Comparison of ENCODE assay signal across 9 cellular contexts in genomic region chr2:24082787-24083566, GRCh38. TPM values are rescaled to one million over a fixed set of nuclear protein-coding genes. Genes with fewer than 3 reads are reported as not detected.
DNase-seq lines count a peak whose midpoint lies in the region; ATAC-seq, FAIRE-seq and TF ChIP-seq lines count a peak whose summit lies in the region.
"Had no signal": no experiment of that assay in that cellular context is flagged by ENCODE, and none has a peak within 500 bp of the region (broad histone marks: within the 10 kb centered on the region; RNA-seq: fewer than 3 reads in every experiment).

No MANE protein-coding gene starts in this region.

- CTCF ChIA-PET in MCF 10A (lab: Yijun Ruan, JAX) = interaction anchor here (0.5 to 4.8 kb wide), 15 partner anchors 17 to 280 kb away, joined by 3 to 41 read pairs (median 5); partner anchors contain the start of genes ATAD2B, FAM228B, MFSD2B and UBXN2A

- H3K23ac ChIP-seq in mesendoderm (ENCODE audit: low read length) = no peak overlapping the region

- no peaks in the 10 kb centered on the region for H3K27me3 Mint-ChIP-seq in MCF 10A (ENCODE audit: insufficient read depth, unreplicated experiment)

- TF ChIP-seq POLR2A in GM12891 (IDR thresholded peaks at IDR 0.05; ENCODE audit: low read depth, low read length) = no peak

- 81 to 83% methylated on average over 8 of the region's 8 CpGs for WGBS in heart right ventricle, 2 donors
- no CpG with 5 or more reads among the region's 8 CpGs for WGBS in mesendoderm (ENCODE audit: extremely low coverage, insufficient coverage, low lambda C conversion rate)

- ATAC-seq in heart right ventricle (no peak), left ventricle myocardium superior (no peak), upper lobe of right lung (no peak)

- peak overlapping the region; percentile 65 for H3K4me2 ChIP-seq in mesendoderm (ENCODE audit: low read length)

- H3K9me3 ChIP-seq in heart right ventricle = no peaks in the 10 kb centered on the region
- no peaks in the 10 kb centered on the region for H3K9me3 ChIP-seq in upper lobe of right lung

- FAIRE-seq in GM12891 (lab: Jason Lieb, UNC) = no peak
- FAIRE-seq: TTC549 had no signal

- H3K27ac ChIP-seq in heart right ventricle (peak overlapping the region in 9 of 10 donors; percentile 84 to 98 (median 92)), mesendoderm (ENCODE audit: low read depth, low read length) (peak overlapping the region; percentile 90), upper lobe of right lung (peak overlapping the region; percentile 92)

- no TSS peak for BruUV-seq in MCF 10A (replicated peaks; lab: Mats Ljungman, UMichigan)

- H2AK5ac ChIP-seq in mesendoderm (ENCODE audit: low read length) = peak overlapping the region; percentile 64

- TF ChIP-seq CTCF in heart right ventricle (IDR thresholded peaks at IDR 0.05) (no peak), MCF 10A (IDR thresholded peaks at IDR 0.05; ENCODE audit: unreplicated experiment) (no peak), upper lobe of right lung (IDR thresholded peaks at IDR 0.05) (no peak)

- no peak overlapping the region for H2BK5ac ChIP-seq in mesendoderm (ENCODE audit: low read length)

- no peak for DNase-seq in heart right ventricle
- DNase-seq in left ventricle myocardium superior = no peak
- DNase-seq in MCF 10A (ENCODE audit: unreplicated experiment) = no peak
- no peak for DNase-seq in mesendoderm
- no peak for DNase-seq in upper lobe of right lung
- DNase-seq in GM12891 (ENCODE audit: insufficient read length, low spot score) = no peak
- no peak for DNase-seq in A172 (ENCODE audit: low spot score)
- DNase-seq in EL = no peak

- POLR2A ChIA-PET in MCF 10A (lab: Yijun Ruan, JAX) = interaction anchor here (0.6 to 4.2 kb wide), 27 partner anchors 7 to 408 kb away, joined by 3 to 108 read pairs (median 6); partner anchors contain the start of genes ATAD2B, FAM228B, FKBP1B and ITSN2

- H3K79me2 ChIP-seq in mesendoderm (ENCODE audit: control insufficient read depth, insufficient read depth, low read length) = no peaks in the 10 kb centered on the region

- H3K9ac ChIP-seq in mesendoderm (ENCODE audit: low read length) = peak overlapping the region; percentile 78

- peaks cover 40% of the 10 kb centered on the region for H3K36me3 Mint-ChIP-seq in MCF 10A (ENCODE audit: insufficient read depth, unreplicated experiment)

- H3K4ac ChIP-seq in mesendoderm (ENCODE audit: low read depth, low read length) = peak overlapping the region; percentile 46

- no peak overlapping the region for H2BK15ac ChIP-seq in mesendoderm (replicated peaks; ENCODE audit: low read depth)

- H2BK120ac ChIP-seq in mesendoderm (ENCODE audit: low read depth, low read length) = no peak overlapping the region

- peak overlapping the region; percentile 85 for H4K5ac ChIP-seq in mesendoderm (ENCODE audit: low read length)

- H3K4me1 ChIP-seq in heart right ventricle (peaks cover 4 to 23% (median 18%) of the 10 kb centered on the region in 9 donors), mesendoderm (ENCODE audit: control insufficient read depth, low read depth, low read length) (peaks cover 3% of the 10 kb centered on the region), upper lobe of right lung (peaks cover 23% of the 10 kb centered on the region)

- H3K4me3 ChIP-seq in heart right ventricle (peak overlapping the region in 8 of 10 donors; percentile 53 to 79 (median 70)), mesendoderm (ENCODE audit: low read length) (no peak overlapping the region), upper lobe of right lung (peak overlapping the region; percentile 63)

- peaks cover 0 to 58% (median 4%) of the 10 kb centered on the region in 9 donors for H3K36me3 ChIP-seq in heart right ventricle
- peaks cover 1% of the 10 kb centered on the region for H3K36me3 ChIP-seq in mesendoderm (ENCODE audit: control insufficient read depth, insufficient read depth, low read length)
- H3K36me3 ChIP-seq in upper lobe of right lung = peaks cover 37% of the 10 kb centered on the region

- peak overlapping the region; percentile 95 for H3K56ac ChIP-seq in mesendoderm (ENCODE audit: low read length)

- peak overlapping the region; percentile 12 for H3K18ac ChIP-seq in mesendoderm (ENCODE audit: low read length)

- intact Hi-C loops in heart right ventricle (cut with DNase I) = loop anchor here in 8 of 10 donors (5.0 to 10.0 kb wide), 5 partner anchors 36 to 258 kb away; partner anchors contain the start of genes ATAD2B (in 1 of the 8), FAM228B (in 1 of the 8), FKBP1B (in 1 of the 8) and PFN4 (in 1 of the 8)
- intact Hi-C loops in left ventricle myocardium superior (cut with micrococcal nuclease) = no loop called here
- intact Hi-C loops in MCF 10A (cut with micrococcal nuclease) = loop anchor here (5.0 kb wide), 1 partner anchor 141 kb away; the partner anchor contains the start of gene UBXN2A
- intact Hi-C loops in upper lobe of right lung (cut with DNase I) = no loop called here

- no peaks in the 10 kb centered on the region for H3K9me3 Mint-ChIP-seq in MCF 10A (ENCODE audit: unreplicated experiment)

- H3K4me1 Mint-ChIP-seq in MCF 10A (ENCODE audit: insufficient read depth, unreplicated experiment) = peaks cover 30% of the 10 kb centered on the region

- no peak overlapping the region for H4K8ac ChIP-seq in mesendoderm (ENCODE audit: low read depth, low read length)

- H3K79me1 ChIP-seq in mesendoderm (ENCODE audit: low read length) = no peaks in the 10 kb centered on the region

- no peaks in the 10 kb centered on the region for H3K27me3 ChIP-seq in heart right ventricle
- no peaks in the 10 kb centered on the region for H3K27me3 ChIP-seq in mesendoderm (ENCODE audit: insufficient read depth, low read length, poor library complexity)
- no peaks in the 10 kb centered on the region for H3K27me3 ChIP-seq in upper lobe of right lung

- H3K27ac Mint-ChIP-seq in MCF 10A (ENCODE audit: low read depth, unreplicated experiment) = peak overlapping the region; percentile 92

- peak overlapping the region; percentile 75 for H3K4me3 Mint-ChIP-seq in MCF 10A (ENCODE audit: unreplicated experiment)

TF ChIP-seq in GM12891, 5 proteins besides CTCF, POLR2A, EP300 and RAD21:
- TF ChIP-seq POU2F2 (IDR thresholded peaks at IDR 0.05; ENCODE audit: low read depth, low read length) (no peak), SPI1 (IDR thresholded peaks at IDR 0.05; ENCODE audit: low read depth, low read length) (no peak), PAX5 (IDR thresholded peaks at IDR 0.05; ENCODE audit: insufficient read depth, low read length, severe bottlenecking) (no peak), TAF1 (IDR thresholded peaks at IDR 0.05; ENCODE audit: low read depth, low read length) (no peak), POLR2AphosphoS5 (IDR thresholded peaks at IDR 0.05; ENCODE audit: low read depth, low read length) (no peak)

RNA-seq across cellular contexts. Expression of gene TP53I3, which starts 1.7 kb away (rescaled TPM):
- total RNA-seq in heart right ventricle = 10 to 100 TPM in 6 of 10 donors, 1 to 10 TPM in 4; 8.7 to 18.3 (median 12.3) TPM
- polyA plus RNA-seq in heart right ventricle = 10 to 100 TPM; 16.4 to 17.2 TPM
- total RNA-seq in left ventricle myocardium superior = 13.3 TPM
- total RNA-seq in MCF 10A (2022) = 81.8 and 99.8 TPM in 2 replicates
- polyA plus RNA-seq in mesendoderm (2013, experiment 1 of 2) = 23.7 TPM
- 22.9 TPM for polyA plus RNA-seq in mesendoderm (2013, experiment 2 of 2)
- 44.3 TPM for total RNA-seq in upper lobe of right lung
- polyA plus RNA-seq in GM12891 (2012; ENCODE audit: low read depth, missing spikeins) = 12.2 TPM
- 64.3 and 69.3 TPM in 2 replicates for total RNA-seq in A172 (2014; rRNA removed; shearing (Covaris generic))

RNA-seq across cellular contexts. Expression of gene SF3B6, which starts 6.9 kb away (rescaled TPM):
- total RNA-seq in heart right ventricle (10 to 100 TPM; 52.9 to 64.6 (median 57.4) TPM), left ventricle myocardium superior (58.2 TPM), MCF 10A (2022) (141 and 180 TPM in 2 replicates), upper lobe of right lung (55.2 TPM)
- polyA plus RNA-seq in heart right ventricle = 10 to 100 TPM; 29.2 to 81.7 TPM
- polyA plus RNA-seq in mesendoderm (2013, experiment 1 of 2) = 242 TPM
- polyA plus RNA-seq in mesendoderm (2013, experiment 2 of 2) = 249 TPM
- polyA plus RNA-seq in GM12891 (2012; ENCODE audit: low read depth, missing spikeins) = 218 TPM
- 338 and 380 TPM in 2 replicates for total RNA-seq in A172 (2014; rRNA removed; shearing (Covaris generic))

RNA-seq across cellular contexts. Expression of gene FKBP1B, which starts 33.4 kb away (rescaled TPM):
- 1 to 10 TPM in 8 of 10 donors, under 1 TPM in 1, not detected in 1; 0.61 to 2.8 (median 1.7) TPM for total RNA-seq in heart right ventricle
- 1 to 10 TPM; 3.4 to 6.3 TPM for polyA plus RNA-seq in heart right ventricle
- 3.2 TPM for total RNA-seq in left ventricle myocardium superior
- 1.7 and 1.8 TPM in 2 replicates for total RNA-seq in MCF 10A (2022)
- 29.4 TPM for polyA plus RNA-seq in mesendoderm (2013, experiment 1 of 2)
- polyA plus RNA-seq in mesendoderm (2013, experiment 2 of 2) = 29.2 TPM
- total RNA-seq in upper lobe of right lung = 13.2 TPM
- polyA plus RNA-seq in GM12891 (2012; ENCODE audit: low read depth, missing spikeins) = 0.40 TPM
- total RNA-seq in A172 (2014; rRNA removed; shearing (Covaris generic)) = 5.2 and 10.8 TPM in 2 replicates

RNA-seq across cellular contexts. Expression of gene WDCP, which starts 35.8 kb away (rescaled TPM):
- total RNA-seq in heart right ventricle = 10 to 100 TPM in 1 of 10 donors, 1 to 10 TPM in 9; 4.8 to 10.1 (median 6.2) TPM
- 1 to 10 TPM; 1.8 to 2.8 TPM for polyA plus RNA-seq in heart right ventricle
- 8.0 TPM for total RNA-seq in left ventricle myocardium superior
- 9.0 and 11.2 TPM in 2 replicates for total RNA-seq in MCF 10A (2022)
- 10.2 TPM for polyA plus RNA-seq in mesendoderm (2013, experiment 1 of 2)
- 10.2 TPM for polyA plus RNA-seq in mesendoderm (2013, experiment 2 of 2)
- 9.3 TPM for total RNA-seq in upper lobe of right lung
- 3.9 TPM for polyA plus RNA-seq in GM12891 (2012; ENCODE audit: low read depth, missing spikeins)
- total RNA-seq in A172 (2014; rRNA removed; shearing (Covaris generic)) = 10.7 and 14.7 TPM in 2 replicates

RNA-seq across cellular contexts. Expression of gene PFN4, which starts 40.2 kb away (rescaled TPM):
- total RNA-seq in heart right ventricle (1 to 10 TPM in 2 of 10 donors, under 1 TPM in 6, not detected in 2; 0.35 to 1.6 (median 0.78) TPM), left ventricle myocardium superior (0.62 TPM), MCF 10A (2022) (1.8 and 2.6 TPM in 2 replicates), upper lobe of right lung (1.5 TPM)
- 1 to 10 TPM in 1 of 2 donors, under 1 TPM in 1; 0.28 to 2.3 TPM for polyA plus RNA-seq in heart right ventricle
- polyA plus RNA-seq in mesendoderm (2013, experiment 1 of 2) = 0.22 TPM
- 0.17 TPM for polyA plus RNA-seq in mesendoderm (2013, experiment 2 of 2)
- polyA plus RNA-seq in GM12891 (2012; ENCODE audit: low read depth, missing spikeins) = 0.87 TPM
- total RNA-seq in A172 (2014; rRNA removed; shearing (Covaris generic)) = 0.40 and 2.3 TPM in 2 replicates

Comparison
In these comparisons a context has a peak if more than half of its experiments do, and no peak if none do; other contexts are left out.
1. intact Hi-C loops: an anchor here in heart right ventricle (5.0 to 10.0 kb wide) and MCF 10A (5.0 kb wide); none called in left ventricle myocardium superior and upper lobe of right lung.